Comparison of ENCODE assay signal across 8 cellular contexts in genomic region chr10:69327463-69328345, GRCh38. TPM values are rescaled to one million over a fixed set of nuclear protein-coding genes. Genes with fewer than 3 reads are reported as not detected.
DNase-seq lines count a peak whose midpoint lies in the region; ATAC-seq, FAIRE-seq and TF ChIP-seq lines count a peak whose summit lies in the region.

No MANE protein-coding gene starts in this region.

- TF ChIP-seq CTCF in breast epithelium (IDR thresholded peaks at IDR 0.05) (no peak), kidney (IDR thresholded peaks at IDR 0.05; ENCODE audit: borderline replicate concordance, extremely low read depth, insufficient read depth) (no peak), spleen (IDR thresholded peaks at IDR 0.05 in 8 of 11, conservative IDR thresholded peaks at IDR 0.05 in 3 of 11) (no peak)

- peak; percentile 33 for DNase-seq in NCI-H2227 (lab: John Stamatoyannopoulos, UW; ENCODE audit: unreplicated experiment)
- DNase-seq in NCI-H2227 treated with DMSO at 0.1 percent for 48 hours (lab: John Stamatoyannopoulos, UW): no peak
- DNase-seq in SKM-1 (lab: John Stamatoyannopoulos, UW; ENCODE audit: unreplicated experiment): peak; percentile 69
- peak; percentile 71 to 75 for DNase-seq in breast epithelium (ENCODE audit: low spot score in 2 of 2)
- peak; percentile 89 for DNase-seq in kidney
- peak; percentile 92 for DNase-seq in spleen
- no peak for DNase-seq in SK-N-DZ (ENCODE audit: low spot score)

- H3K9me3 ChIP-seq in breast epithelium (no peaks in the 10 kb centered on the region), kidney (ENCODE audit: control insufficient read depth in 1 of 2, low read length in 2 of 2) (no peaks in the 10 kb centered on the region), spleen (no peaks in the 10 kb centered on the region)

- peak overlapping the region; percentile 88 to 90 for H3K27ac ChIP-seq in breast epithelium
- peak overlapping the region; percentile 52 to 73 for H3K27ac ChIP-seq in kidney (ENCODE audit: low read depth in 2 of 2, low read length in 2 of 2)
- H3K27ac ChIP-seq in spleen: peak overlapping the region; percentile 42 to 83 (median 66)

- WGBS in spleen, 5 donors: 22 to 30% (median 27%) methylated on average over 22 to 23 of the region's 23 CpGs

- H3K4me1 ChIP-seq in breast epithelium: peaks cover 2 to 22% of the 10 kb centered on the region in 2 donors
- H3K4me1 ChIP-seq in kidney (ENCODE audit: control insufficient read depth in 1 of 2, insufficient read depth in 1 of 2, low read depth in 1 of 2, low read length in 2 of 2): peaks cover 6 to 12% of the 10 kb centered on the region in 2 donors
- H3K4me1 ChIP-seq in spleen: peaks cover 30 to 98% (median 61%) of the 10 kb centered on the region in 6 donors

- TF ChIP-seq POLR2A in breast epithelium (IDR thresholded peaks at IDR 0.05) (no peak), spleen (IDR thresholded peaks at IDR 0.05) (no peak)

- intact Hi-C loops in breast epithelium (cut with DNase I; ENCODE audit: low total_unique reads) (no loop called here), kidney (cut with DNase I) (no loop called here), spleen (cut with DNase I; ENCODE audit: low total_unique reads) (no loop called here)

- H3K27me3 ChIP-seq in breast epithelium (no peaks in the 10 kb centered on the region), spleen (replicated peaks in 1 of 7) (no peaks in the 10 kb centered on the region)

- peak overlapping the region; percentile 20 to 41 for H3K9ac ChIP-seq in kidney (ENCODE audit: low read length in 2 of 2)

- H3K4me3 ChIP-seq in breast epithelium (peak overlapping the region in 2 of 3 donors; percentile 4 to 52), kidney (ENCODE audit: low read length in 2 of 2) (peak overlapping the region; percentile 27 to 42), spleen (peak overlapping the region in 3 of 8 donors; percentile 2 to 53 (median 10))

- H3K36me3 ChIP-seq in breast epithelium: no peaks in the 10 kb centered on the region
- H3K36me3 ChIP-seq in kidney (ENCODE audit: control insufficient read depth in 1 of 2, insufficient read depth in 2 of 2, low read length in 2 of 2): no peaks in the 10 kb centered on the region
- H3K36me3 ChIP-seq in spleen: peaks cover 0 to 31% (median under 1%) of the 10 kb centered on the region in 6 donors

- peak; percentile 64 for ATAC-seq in HG03060 (IDR thresholded peaks at IDR 0.05; ENCODE audit: low read depth, unreplicated experiment)

- FAIRE-seq in kidney (lab: Jason Lieb, UNC): no peak

RNA-seq across cellular contexts. Expression of gene HK1, which starts 49.4 kb away (rescaled TPM):
- 10 to 100 TPM; 51.2 to 63.4 (median 57.4) TPM for total RNA-seq in breast epithelium
- total RNA-seq in kidney: 84.9 TPM
- 35.9 TPM for polyA plus RNA-seq in kidney (ENCODE audit: insufficient read depth, low read depth, low replicate concordance)
- 100 to 1,000 TPM in 1 of 7 donors, 10 to 100 TPM in 6; 59.3 to 108 (median 81.0) TPM for total RNA-seq in spleen
- polyA plus RNA-seq in spleen: 10 to 100 TPM; 19.0 to 32.5 (median 19.1) TPM
- polyA plus RNA-seq in SK-N-DZ (2014; cell fraction: cytosol; rRNA removed): 29.0 and 30.3 TPM in 2 replicates
- polyA plus RNA-seq in SK-N-DZ (2014; cell fraction: nucleus; rRNA removed): 16.1 and 17.1 TPM in 2 replicates

Comparison
In these comparisons a context has a peak if more than half of its experiments do, and no peak if none do; other contexts are left out.
1. DNase-seq: peak in NCI-H2227 (single experiment), SKM-1 (single experiment), breast epithelium (2 of 2), kidney (single experiment) and spleen (single experiment); none in NCI-H2227 treated with DMSO at 0.1 percent for 48 hours (single experiment) and SK-N-DZ (single experiment).
2. Peak in every context shown above with its lines, with median percentiles within 50 percentile points of each other: H3K27ac ChIP-seq.